26 cellular contexts compared by ENCODE assay signal in the genomic region with DNA sequence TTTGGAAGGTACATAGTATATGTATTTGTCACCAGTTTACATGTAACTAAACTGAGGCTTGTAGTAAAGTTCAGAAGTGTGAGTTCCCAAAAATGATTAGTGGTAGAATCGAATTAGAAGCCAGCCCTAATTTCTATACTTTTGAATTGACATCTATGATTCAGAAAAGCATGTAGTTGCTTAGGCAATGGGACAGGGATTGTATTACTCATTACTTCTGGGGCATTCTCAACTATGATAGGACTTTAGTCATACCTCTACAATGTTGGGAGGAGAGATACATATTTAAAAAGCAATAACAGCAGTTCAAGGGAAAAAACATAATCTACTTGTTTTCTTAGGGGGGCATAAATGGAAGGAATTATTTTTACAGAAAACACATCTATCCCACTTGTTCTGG.
A peak's percentile ranks its signal among the peaks of the same experiment; 100 is the strongest.
DNase-seq lines count a peak whose midpoint lies in the region; ATAC-seq and TF ChIP-seq lines count a peak whose summit lies in the region.
"Had no signal": no experiment of that assay in that cellular context is flagged by ENCODE, and none has a peak within 500 bp of the region (broad histone marks: within the 10 kb centered on the region; RNA-seq: fewer than 3 reads in every experiment).

No MANE protein-coding gene starts in this region.

- WGBS in mesenchymal stem cell = no CpG with 5 or more reads among the region's 1 CpG

- no peak overlapping the region for H3K4me2 ChIP-seq in mesenchymal stem cell (ENCODE audit: low read length, poor library complexity, severe bottlenecking)

- no peak overlapping the region for H3K23ac ChIP-seq in mesenchymal stem cell (ENCODE audit: low read length in 2 of 2)

- H2AFZ ChIP-seq in mesenchymal stem cell (ENCODE audit: low read depth, low read length) = no peak overlapping the region

- peak; percentile 9 for DNase-seq in Daoy (ENCODE audit: low read depth)
- DNase-seq in RKO (ENCODE audit: low spot score) = peak; percentile 59
- peak; percentile 76 for DNase-seq in epithelial cell of esophagus (ENCODE audit: low read depth)
- DNase-seq in mesenchymal stem cell = no peak
- no peak for DNase-seq in natural killer cell treated with Interleukin-12 subunit alpha and Interleukin-12 subunit beta and Interleukin-15 and Interleukin-18, amount 100 ng/mL, for 72 hours (ENCODE audit: low spot score)
- no peak for DNase-seq in stimulated activated CD4-positive, alpha-beta T cell treated with anti-CD3 and anti-CD28 coated beads, Interleukin-12 subunit alpha, Interleukin-12 subunit beta, amount 100 ng/mL, for 4 hours
- DNase-seq: activated CD4-positive, CD25-positive, alpha-beta regulatory T cell treated with anti-CD3 and anti-CD28 coated beads, Interleukin-2, amount 50 U/mL, for 72 hours; activated naive CD4-positive, alpha-beta T cell treated with anti-CD3 and anti-CD28 coated beads, Interleukin-2, amount 50 U/mL, for 16 hours; activated T-cell treated with anti-CD3 and anti-CD28 coated beads, Interleukin-2, amount 50 U/mL, for 48 hours; cortex of kidney; DMS153; GOT3; left cardiac atrium; mesendoderm; naive B cell; NCI-H1105 treated with DMSO at 0.1 percent for 48 hours; NCI-H2081 treated with DMSO at 0.1 percent for 48 hours; NCI-H510A; pancreas; Peyer's patch; right cardiac atrium; stimulated activated CD4-positive, alpha-beta T cell treated with anti-CD3 and anti-CD28 coated beads, Interleukin-15, amount 100 ng/mL, for 24 hours had no signal

- no peak overlapping the region for H4K8ac ChIP-seq in mesenchymal stem cell (ENCODE audit: low read length)

- no peak overlapping the region for H3K4me3 Mint-ChIP-seq in natural killer cell treated with Interleukin-12 subunit alpha and Interleukin-12 subunit beta and Interleukin-15 and Interleukin-18, amount 100 ng/mL, for 72 hours
- H3K4me3 Mint-ChIP-seq: CD14-positive monocyte, naive B cell had no signal

- no peak overlapping the region for H3K18ac ChIP-seq in mesenchymal stem cell (ENCODE audit: low read depth in 1 of 2, low read length in 2 of 2)

- no peak overlapping the region for H3K14ac ChIP-seq in mesenchymal stem cell (ENCODE audit: low read length in 2 of 2)

- no peaks in the 10 kb centered on the region for H3K27me3 ChIP-seq in mesenchymal stem cell (ENCODE audit: control insufficient read depth in 1 of 2, insufficient read depth in 1 of 2, low read length in 2 of 2)
- H3K27me3 ChIP-seq: pancreas, Peyer's patch had no signal

- no peak overlapping the region for H4K91ac ChIP-seq in mesenchymal stem cell (ENCODE audit: low read length)

- no peak overlapping the region for H2BK12ac ChIP-seq in mesenchymal stem cell (ENCODE audit: low read length in 2 of 2)

- no peaks in the 10 kb centered on the region for H3K36me3 ChIP-seq in mesenchymal stem cell (ENCODE audit: control insufficient read depth in 1 of 2, insufficient read depth in 2 of 2, low read depth in 1 of 2, low read length in 2 of 2)
- H3K36me3 ChIP-seq: pancreas, Peyer's patch had no signal

- no peak for ATAC-seq in natural killer cell treated with Interleukin-12 subunit alpha and Interleukin-12 subunit beta and Interleukin-15 and Interleukin-18, amount 100 ng/mL, for 72 hours
- ATAC-seq in HG02763 (IDR thresholded peaks at IDR 0.05; ENCODE audit: unreplicated experiment) = no peak
- ATAC-seq in HG03108 (IDR thresholded peaks at IDR 0.05; ENCODE audit: unreplicated experiment) = no peak
- ATAC-seq: pancreas, right cardiac atrium had no signal

- no peak overlapping the region for H3K27ac Mint-ChIP-seq in natural killer cell treated with Interleukin-12 subunit alpha and Interleukin-12 subunit beta and Interleukin-15 and Interleukin-18, amount 100 ng/mL, for 72 hours
- H3K27ac Mint-ChIP-seq: CD14-positive monocyte had no signal

- H2BK5ac ChIP-seq in mesenchymal stem cell (ENCODE audit: low read depth, low read length, poor library complexity, severe bottlenecking) = no peak overlapping the region

- no peaks in the 10 kb centered on the region for H3K27me3 Mint-ChIP-seq in natural killer cell treated with Interleukin-12 subunit alpha and Interleukin-12 subunit beta and Interleukin-15 and Interleukin-18, amount 100 ng/mL, for 72 hours
- H3K27me3 Mint-ChIP-seq: brain had no signal

- TF ChIP-seq CTCF in epithelial cell of esophagus (IDR thresholded peaks at IDR 0.05; ENCODE audit: insufficient read depth, low read depth, low read length, missing control alignments) = no peak

- H3K9ac ChIP-seq in mesenchymal stem cell (ENCODE audit: low read length) = peak overlapping the region; percentile 60

- H3K4me1 Mint-ChIP-seq in natural killer cell treated with Interleukin-12 subunit alpha and Interleukin-12 subunit beta and Interleukin-15 and Interleukin-18, amount 100 ng/mL, for 72 hours (ENCODE audit: low read depth in 2 of 2) = no peaks in the 10 kb centered on the region
- H3K4me1 Mint-ChIP-seq: CD14-positive monocyte, naive B cell had no signal

- no peaks in the 10 kb centered on the region for H3K79me1 ChIP-seq in mesenchymal stem cell (replicated peaks; ENCODE audit: low read length, poor library complexity, severe bottlenecking)

- H3K9me3 ChIP-seq in mesenchymal stem cell (ENCODE audit: control insufficient read depth, low read length) = no peaks in the 10 kb centered on the region
- H3K9me3 ChIP-seq: pancreas, Peyer's patch had no signal

- no peak overlapping the region for H3K27ac ChIP-seq in mesenchymal stem cell (ENCODE audit: low read length, poor library complexity, severe bottlenecking)
- H3K27ac ChIP-seq: pancreas, Peyer's patch had no signal

- H3K4me1 ChIP-seq in mesenchymal stem cell (ENCODE audit: control insufficient read depth, insufficient read depth, low read depth, low read length) = no peaks in the 10 kb centered on the region
- H3K4me1 ChIP-seq: pancreas, Peyer's patch had no signal

- H2BK120ac ChIP-seq in mesenchymal stem cell (ENCODE audit: low read depth, low read length) = no peak overlapping the region

- no peaks in the 10 kb centered on the region for H3K36me3 Mint-ChIP-seq in natural killer cell treated with Interleukin-12 subunit alpha and Interleukin-12 subunit beta and Interleukin-15 and Interleukin-18, amount 100 ng/mL, for 72 hours
- H3K36me3 Mint-ChIP-seq: CD14-positive monocyte, naive B cell had no signal

- no peak overlapping the region for H3K4ac ChIP-seq in mesenchymal stem cell (ENCODE audit: low read depth in 1 of 2, low read length in 2 of 2)

- no peak overlapping the region for H2AK5ac ChIP-seq in mesenchymal stem cell (ENCODE audit: low read length, severe bottlenecking)

- H3K4me3 ChIP-seq in epithelial cell of esophagus (ENCODE audit: low read length) = no peak overlapping the region
- peak overlapping the region in 1 of 2 experiments; percentile 26 for H3K4me3 ChIP-seq in mesenchymal stem cell (ENCODE audit: insufficient read depth in 1 of 2, low read depth in 1 of 2, low read length in 2 of 2)
- H3K4me3 ChIP-seq: pancreas, Peyer's patch had no signal

- peaks cover 4% of the 10 kb centered on the region for H3K9me3 Mint-ChIP-seq in natural killer cell treated with Interleukin-12 subunit alpha and Interleukin-12 subunit beta and Interleukin-15 and Interleukin-18, amount 100 ng/mL, for 72 hours

- no peak overlapping the region for H2BK15ac ChIP-seq in mesenchymal stem cell (ENCODE audit: low read depth, poor library complexity, severe bottlenecking)

Comparison
In these comparisons a context has a peak if more than half of its experiments do, and no peak if none do; other contexts are left out.
1. DNase-seq: peak in Daoy (single experiment), RKO (single experiment) and epithelial cell of esophagus (single experiment); none in mesenchymal stem cell (single experiment), natural killer cell treated with Interleukin-12 subunit alpha and Interleukin-12 subunit beta and Interleukin-15 and Interleukin-18, amount 100 ng/mL, for 72 hours (single experiment) and stimulated activated CD4-positive, alpha-beta T cell treated with anti-CD3 and anti-CD28 coated beads, Interleukin-12 subunit alpha, Interleukin-12 subunit beta, amount 100 ng/mL, for 4 hours (single experiment).